In the genomic region with DNA sequence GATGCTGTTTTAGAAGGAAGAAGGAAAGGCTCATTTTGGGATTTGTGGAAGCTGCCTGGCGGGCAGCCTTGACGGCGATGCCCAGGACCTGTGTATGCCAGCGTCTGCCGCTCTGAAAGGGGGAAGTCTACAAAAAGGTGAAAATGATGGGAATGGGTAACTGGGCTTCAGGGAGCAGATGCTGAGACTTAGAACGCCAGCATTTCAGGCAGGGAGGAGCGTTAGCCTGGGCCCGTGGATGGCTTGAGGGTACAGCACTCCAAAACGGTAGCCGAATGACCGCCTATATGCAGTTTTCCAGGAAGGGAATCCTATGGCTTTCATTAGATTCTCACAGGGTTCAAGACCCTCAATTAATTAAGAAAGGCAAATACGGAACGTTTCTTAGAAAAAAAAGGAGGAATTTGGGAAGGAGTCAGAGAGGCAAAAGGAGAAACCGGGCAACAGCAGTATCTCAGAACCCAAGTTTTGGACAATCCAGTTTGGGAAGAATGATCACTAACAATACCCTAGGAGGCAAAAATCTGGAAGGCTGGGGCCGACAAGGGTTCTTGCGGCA, we compare ENCODE assay signal across 1 cellular context.
TF ChIP-seq lines count a peak whose summit lies in the region.

No MANE protein-coding gene starts in this region.

TF ChIP-seq in A549, 52 proteins besides CTCF, POLR2A, EP300 and RAD21 (continued from another document):
- TF ChIP-seq ESRRA (IDR thresholded peaks at IDR 0.05; ENCODE audit: borderline replicate concordance, low read length) (no peak), POLR2AphosphoS2 (conservative IDR thresholded peaks at IDR 0.05; ENCODE audit: low read length) (no peak), PHF8 (IDR thresholded peaks at IDR 0.05; ENCODE audit: borderline replicate concordance, low read depth) (no peak), HEYL (CRISPR knock-in tag; IDR thresholded peaks at IDR 0.05) (no peak), FOXS1 (CRISPR knock-in tag; IDR thresholded peaks at IDR 0.05) (no peak), JUNB (IDR thresholded peaks at IDR 0.05) (no peak), RARB (CRISPR knock-in tag; IDR thresholded peaks at IDR 0.05) (no peak), GATA3 (IDR thresholded peaks at IDR 0.05; ENCODE audit: borderline replicate concordance) (no peak), BHLHE40 (IDR thresholded peaks at IDR 0.05; ENCODE audit: low read depth, low read length) (no peak), SMC3 (IDR thresholded peaks at IDR 0.05) (no peak), ZC3H11A (IDR thresholded peaks at IDR 0.05) (no peak), KDM5A (IDR thresholded peaks at IDR 0.05) (no peak)
- TF ChIP-seq, protein P1, sequence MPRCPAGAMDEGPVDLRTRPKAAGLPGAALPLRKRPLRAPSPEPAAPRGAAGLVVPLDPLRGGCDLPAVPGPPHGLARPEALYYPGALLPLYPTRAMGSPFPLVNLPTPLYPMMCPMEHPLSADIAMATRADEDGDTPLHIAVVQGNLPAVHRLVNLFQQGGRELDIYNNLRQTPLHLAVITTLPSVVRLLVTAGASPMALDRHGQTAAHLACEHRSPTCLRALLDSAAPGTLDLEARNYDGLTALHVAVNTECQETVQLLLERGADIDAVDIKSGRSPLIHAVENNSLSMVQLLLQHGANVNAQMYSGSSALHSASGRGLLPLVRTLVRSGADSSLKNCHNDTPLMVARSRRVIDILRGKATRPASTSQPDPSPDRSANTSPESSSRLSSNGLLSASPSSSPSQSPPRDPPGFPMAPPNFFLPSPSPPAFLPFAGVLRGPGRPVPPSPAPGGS (IDR thresholded peaks at IDR 0.05): no peak
- TF ChIP-seq, protein P2, sequence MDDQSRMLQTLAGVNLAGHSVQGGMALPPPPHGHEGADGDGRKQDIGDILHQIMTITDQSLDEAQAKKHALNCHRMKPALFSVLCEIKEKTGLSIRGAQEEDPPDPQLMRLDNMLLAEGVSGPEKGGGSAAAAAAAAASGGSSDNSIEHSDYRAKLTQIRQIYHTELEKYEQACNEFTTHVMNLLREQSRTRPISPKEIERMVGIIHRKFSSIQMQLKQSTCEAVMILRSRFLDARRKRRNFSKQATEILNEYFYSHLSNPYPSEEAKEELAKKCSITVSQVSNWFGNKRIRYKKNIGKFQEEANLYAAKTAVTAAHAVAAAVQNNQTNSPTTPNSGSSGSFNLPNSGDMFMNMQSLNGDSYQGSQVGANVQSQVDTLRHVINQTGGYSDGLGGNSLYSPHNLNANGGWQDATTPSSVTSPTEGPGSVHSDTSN (IDR thresholded peaks at IDR 0.05): no peak
- TF ChIP-seq, protein P3, sequence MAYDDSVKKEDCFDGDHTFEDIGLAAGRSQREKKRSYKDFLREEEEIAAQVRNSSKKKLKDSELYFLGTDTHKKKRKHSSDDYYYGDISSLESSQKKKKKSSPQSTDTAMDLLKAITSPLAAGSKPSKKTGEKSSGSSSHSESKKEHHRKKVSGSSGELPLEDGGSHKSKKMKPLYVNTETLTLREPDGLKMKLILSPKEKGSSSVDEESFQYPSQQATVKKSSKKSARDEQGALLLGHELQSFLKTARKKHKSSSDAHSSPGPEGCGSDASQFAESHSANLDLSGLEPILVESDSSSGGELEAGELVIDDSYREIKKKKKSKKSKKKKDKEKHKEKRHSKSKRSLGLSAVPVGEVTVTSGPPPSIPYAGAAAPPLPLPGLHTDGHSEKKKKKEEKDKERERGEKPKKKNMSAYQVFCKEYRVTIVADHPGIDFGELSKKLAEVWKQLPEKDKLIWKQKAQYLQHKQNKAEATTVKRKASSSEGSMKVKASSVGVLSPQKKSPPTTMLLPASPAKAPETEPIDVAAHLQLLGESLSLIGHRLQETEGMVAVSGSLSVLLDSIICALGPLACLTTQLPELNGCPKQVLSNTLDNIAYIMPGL (CRISPR knock-in tag; IDR thresholded peaks at IDR 0.05; ENCODE audit: borderline replicate concordance): no peak
- TF ChIP-seq, protein P4, sequence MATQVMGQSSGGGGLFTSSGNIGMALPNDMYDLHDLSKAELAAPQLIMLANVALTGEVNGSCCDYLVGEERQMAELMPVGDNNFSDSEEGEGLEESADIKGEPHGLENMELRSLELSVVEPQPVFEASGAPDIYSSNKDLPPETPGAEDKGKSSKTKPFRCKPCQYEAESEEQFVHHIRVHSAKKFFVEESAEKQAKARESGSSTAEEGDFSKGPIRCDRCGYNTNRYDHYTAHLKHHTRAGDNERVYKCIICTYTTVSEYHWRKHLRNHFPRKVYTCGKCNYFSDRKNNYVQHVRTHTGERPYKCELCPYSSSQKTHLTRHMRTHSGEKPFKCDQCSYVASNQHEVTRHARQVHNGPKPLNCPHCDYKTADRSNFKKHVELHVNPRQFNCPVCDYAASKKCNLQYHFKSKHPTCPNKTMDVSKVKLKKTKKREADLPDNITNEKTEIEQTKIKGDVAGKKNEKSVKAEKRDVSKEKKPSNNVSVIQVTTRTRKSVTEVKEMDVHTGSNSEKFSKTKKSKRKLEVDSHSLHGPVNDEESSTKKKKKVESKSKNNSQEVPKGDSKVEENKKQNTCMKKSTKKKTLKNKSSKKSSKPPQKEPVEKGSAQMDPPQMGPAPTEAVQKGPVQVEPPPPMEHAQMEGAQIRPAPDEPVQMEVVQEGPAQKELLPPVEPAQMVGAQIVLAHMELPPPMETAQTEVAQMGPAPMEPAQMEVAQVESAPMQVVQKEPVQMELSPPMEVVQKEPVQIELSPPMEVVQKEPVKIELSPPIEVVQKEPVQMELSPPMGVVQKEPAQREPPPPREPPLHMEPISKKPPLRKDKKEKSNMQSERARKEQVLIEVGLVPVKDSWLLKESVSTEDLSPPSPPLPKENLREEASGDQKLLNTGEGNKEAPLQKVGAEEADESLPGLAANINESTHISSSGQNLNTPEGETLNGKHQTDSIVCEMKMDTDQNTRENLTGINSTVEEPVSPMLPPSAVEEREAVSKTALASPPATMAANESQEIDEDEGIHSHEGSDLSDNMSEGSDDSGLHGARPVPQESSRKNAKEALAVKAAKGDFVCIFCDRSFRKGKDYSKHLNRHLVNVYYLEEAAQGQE (IDR thresholded peaks at IDR 0.05): no peak
